In genomic region chr1:155562581-155563376, GRCh38 we compare ENCODE assay signal across 2 cellular contexts.
TF ChIP-seq lines count a peak whose summit lies in the region.

TSS of gene ASH1L (minus strand) at chr1:155562803. CDS start at chr1:155521519, 41,284 bp downstream.

TF ChIP-seq in IMR-90, 13 proteins besides CTCF, POLR2A, EP300 and RAD21:
- TF ChIP-seq MAFK (IDR thresholded peaks at IDR 0.05; ENCODE audit: low read depth, low read length) (no peak), NFE2L2 (IDR thresholded peaks at IDR 0.05; ENCODE audit: low read depth, low read length) (no peak), USF2 (IDR thresholded peaks at IDR 0.05; ENCODE audit: low read depth, low read length) (no peak), ELK1 (IDR thresholded peaks at IDR 0.05; ENCODE audit: borderline replicate concordance, low read depth, low read length) (no peak), BHLHE40 (IDR thresholded peaks at IDR 0.05; ENCODE audit: low read depth, low read length) (peak; percentile 93), RCOR1 (IDR thresholded peaks at IDR 0.05; ENCODE audit: insufficient replicate concordance, low read length) (no peak), MAZ (IDR thresholded peaks at IDR 0.05; ENCODE audit: borderline replicate concordance, low read depth, low read length) (no peak; the same call in 1 of the 2 replicates), SMC3 (IDR thresholded peaks at IDR 0.05; ENCODE audit: low read depth, low read length) (no peak), RFX5 (IDR thresholded peaks at IDR 0.05; ENCODE audit: low read depth, low read length) (no peak), FOS (IDR thresholded peaks at IDR 0.05; ENCODE audit: low read depth, low read length) (no peak), CEBPB (IDR thresholded peaks at IDR 0.05; ENCODE audit: low read depth, low read length) (no peak), MXI1 (IDR thresholded peaks at IDR 0.05; ENCODE audit: borderline replicate concordance, low read depth, low read length) (0 out of 2 replicates have a peak, but pooled peaks have one; percentile 16), CHD1 (IDR thresholded peaks at IDR 0.05; ENCODE audit: low read depth, low read length) (peak; percentile 88; the same call in 1 of the 2 replicates)

TF ChIP-seq in endothelial cell of umbilical vein, 7 proteins besides CTCF, POLR2A, EP300 and RAD21:
- no peak for TF ChIP-seq GATA2 (IDR thresholded peaks at IDR 0.05; ENCODE audit: insufficient read depth, insufficient read length, low read depth, low read length)
- TF ChIP-seq JUN (IDR thresholded peaks at IDR 0.05; ENCODE audit: borderline replicate concordance, insufficient read depth, insufficient read length, low read depth), result no peak
- TF ChIP-seq FOS (IDR thresholded peaks at IDR 0.05; ENCODE audit: borderline replicate concordance, insufficient read depth, low read length), result no peak
- peak; percentile 82 for TF ChIP-seq POLR2AphosphoS5 (IDR thresholded peaks at IDR 0.05; ENCODE audit: insufficient read depth, low read depth, low read length)
- peak; percentile 3 for TF ChIP-seq MAX (IDR thresholded peaks at IDR 0.05; ENCODE audit: insufficient read depth, insufficient read length)
